9 cellular contexts compared by ENCODE assay signal in the genomic region with DNA sequence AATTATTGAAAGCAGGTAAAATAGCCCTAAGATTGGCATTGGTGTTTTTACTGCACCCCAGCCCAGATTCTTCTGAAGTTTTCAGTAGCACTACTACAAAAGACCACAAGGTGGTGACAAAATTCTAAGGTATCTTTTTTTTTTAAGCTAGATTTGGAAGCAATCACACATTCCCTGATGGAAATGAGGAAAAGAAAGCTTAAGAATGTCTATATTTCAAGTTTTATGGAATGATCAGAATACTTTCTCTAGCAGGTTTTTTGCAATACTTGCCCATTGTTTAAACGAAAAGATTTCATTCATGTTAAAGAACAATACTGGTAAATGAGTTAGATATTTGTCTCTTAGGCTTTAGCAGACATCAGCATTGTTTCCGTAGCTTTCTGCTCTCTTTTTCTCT. TPM values are rescaled to one million over a fixed set of nuclear protein-coding genes. Genes with fewer than 3 reads are reported as not detected.
DNase-seq lines count a peak whose midpoint lies in the region; ATAC-seq and TF ChIP-seq lines count a peak whose summit lies in the region.
"Had no signal": no experiment of that assay in that cellular context is flagged by ENCODE, and none has a peak within 500 bp of the region (broad histone marks: within the 10 kb centered on the region; RNA-seq: fewer than 3 reads in every experiment).

No MANE protein-coding gene starts in this region.

- no peaks in the 10 kb centered on the region for H3K79me2 ChIP-seq in neural progenitor cell (ENCODE audit: low read depth)

- no peak overlapping the region for H3K4me2 ChIP-seq in neural progenitor cell

- H3K36me3 ChIP-seq in left ventricle myocardium inferior: no peaks in the 10 kb centered on the region
- no peaks in the 10 kb centered on the region for H3K36me3 ChIP-seq in neural progenitor cell

- DNase-seq in left ventricle myocardium inferior: no peak
- no peak for DNase-seq in cardiac septum (ENCODE audit: low spot score)
- peak; percentile 33 for DNase-seq in NCI-H2171 treated with DMSO at 0.1 percent for 48 hours (lab: John Stamatoyannopoulos, UW)
- peak; percentile 21 to 37 for DNase-seq in dermis microvascular lymphatic vessel endothelial cell (ENCODE audit: low read depth in 2 of 2)
- peak; percentile 47 for DNase-seq in neural progenitor cell (ENCODE audit: low spot score)
- no peak for DNase-seq in NCI-H1048 (lab: John Stamatoyannopoulos, UW)

- H3K4me1 Mint-ChIP-seq in neural progenitor cell: no peaks in the 10 kb centered on the region

- no peaks in the 10 kb centered on the region for H3K27me3 ChIP-seq in left ventricle myocardium inferior (ENCODE audit: low read depth)
- H3K27me3 ChIP-seq in neural progenitor cell: no peaks in the 10 kb centered on the region

- ATAC-seq in HG02610 (IDR thresholded peaks at IDR 0.05; ENCODE audit: unreplicated experiment) (no peak), GM21381 (IDR thresholded peaks at IDR 0.05; ENCODE audit: unreplicated experiment) (no peak)
- ATAC-seq: effector memory CD8-positive, alpha-beta T cell had no signal

- intact Hi-C loops in left ventricle myocardium inferior (cut with micrococcal nuclease) (no loop called here), cardiac septum (cut with DNase I) (loop anchor here (2.0 to 5.0 kb wide), 2 partner anchors 33 to 211 kb away; a partner anchor contains a TSS)

- no peaks in the 10 kb centered on the region for H3K9me3 ChIP-seq in left ventricle myocardium inferior (replicated peaks)
- H3K9me3 ChIP-seq in neural progenitor cell (ENCODE audit: low read depth): no peaks in the 10 kb centered on the region

- H3K36me3 Mint-ChIP-seq in neural progenitor cell: no peaks in the 10 kb centered on the region

- no peaks in the 10 kb centered on the region for H3K9me3 Mint-ChIP-seq in neural progenitor cell
- H3K9me3 Mint-ChIP-seq: effector memory CD8-positive, alpha-beta T cell had no signal

- H3K4me3 Mint-ChIP-seq in neural progenitor cell: no peak overlapping the region
- H3K4me3 Mint-ChIP-seq: effector memory CD8-positive, alpha-beta T cell had no signal

- peak overlapping the region; percentile 20 for H2AFZ ChIP-seq in neural progenitor cell (replicated peaks)

- H3K27me3 Mint-ChIP-seq in neural progenitor cell (ENCODE audit: insufficient read depth, low read depth): no peaks in the 10 kb centered on the region

- H3K4me3 ChIP-seq in left ventricle myocardium inferior: no peak overlapping the region
- H3K4me3 ChIP-seq in neural progenitor cell: no peak overlapping the region

- peak; percentile 81 for TF ChIP-seq CTCF in left ventricle myocardium inferior (IDR thresholded peaks at IDR 0.05; ENCODE audit: borderline replicate concordance)
- TF ChIP-seq CTCF in neural progenitor cell (IDR thresholded peaks at IDR 0.05): peak; percentile 78

- peaks cover 3% of the 10 kb centered on the region for H4K20me1 ChIP-seq in neural progenitor cell (ENCODE audit: low read depth)

- H3K4me1 ChIP-seq in left ventricle myocardium inferior: peaks cover 17% of the 10 kb centered on the region
- no peaks in the 10 kb centered on the region for H3K4me1 ChIP-seq in neural progenitor cell

- H3K27ac Mint-ChIP-seq in neural progenitor cell: no peak overlapping the region
- H3K27ac Mint-ChIP-seq: effector memory CD8-positive, alpha-beta T cell had no signal

- H3K27ac ChIP-seq in left ventricle myocardium inferior (replicated peaks) (no peak overlapping the region), neural progenitor cell (no peak overlapping the region)

- H3K9ac ChIP-seq in neural progenitor cell: no peak overlapping the region

- no peaks in the 10 kb centered on the region for H3F3A ChIP-seq in neural progenitor cell (ENCODE audit: low read depth)

RNA-seq across cellular contexts. Expression of a gene that starts 32.1 kb away (rescaled TPM):
- total RNA-seq in left ventricle myocardium inferior: 97.1 TPM
- 79.5 TPM for total RNA-seq in cardiac septum
- total RNA-seq in dermis microvascular lymphatic vessel endothelial cell: 75.6 and 77.1 TPM in 2 replicates
- 301 and 362 TPM in 2 replicates for total RNA-seq in neural progenitor cell (ENCODE audit: low replicate concordance)

Comparison
In these comparisons a context has a peak if more than half of its experiments do, and no peak if none do; other contexts are left out.
1. DNase-seq: peak in NCI-H2171 treated with DMSO at 0.1 percent for 48 hours (single experiment), dermis microvascular lymphatic vessel endothelial cell (2 of 2) and neural progenitor cell (single experiment); none in left ventricle myocardium inferior (single experiment), cardiac septum (single experiment) and NCI-H1048 (single experiment).